ENCODE assay signal across 12 cellular contexts in the genomic region with DNA sequence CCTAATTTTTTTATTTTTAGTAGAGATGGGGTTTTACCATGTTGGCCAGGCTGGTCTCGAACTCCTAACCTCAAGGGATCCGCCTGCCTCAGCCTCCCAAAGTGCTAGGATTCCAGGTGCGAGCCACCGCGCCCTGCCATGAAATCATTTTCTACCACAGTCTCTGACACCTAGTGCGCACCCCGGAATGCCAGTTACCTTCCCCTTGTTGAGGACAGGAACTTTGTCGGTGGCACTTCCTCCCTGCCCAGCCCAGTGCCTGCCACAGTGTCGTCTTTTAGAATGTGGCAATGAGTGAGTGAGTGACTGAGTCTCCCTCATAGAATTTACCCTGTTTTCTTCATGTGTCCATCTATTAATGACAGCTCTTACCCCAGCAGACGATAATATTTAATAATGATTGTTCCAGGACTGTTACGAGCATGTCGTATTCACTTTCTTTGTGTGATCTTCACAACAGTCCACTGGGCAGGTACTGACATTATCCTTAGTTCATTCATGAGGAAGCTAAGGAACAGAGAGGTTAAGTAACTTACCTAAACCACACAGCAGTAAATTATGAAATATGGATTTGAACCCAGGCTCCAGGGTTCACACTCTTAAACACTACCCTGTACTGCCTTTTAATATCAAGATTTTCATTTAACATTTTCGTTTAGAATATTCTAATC. TPM values are rescaled to one million over a fixed set of nuclear protein-coding genes. Genes with fewer than 3 reads are reported as not detected.
DNase-seq lines count a peak whose midpoint lies in the region; ATAC-seq and TF ChIP-seq lines count a peak whose summit lies in the region.
"Had no signal": no experiment of that assay in that cellular context is flagged by ENCODE, and none has a peak within 500 bp of the region (broad histone marks: within the 10 kb centered on the region; RNA-seq: fewer than 3 reads in every experiment).

No MANE protein-coding gene starts in this region.

- DNase-seq in AG04450 (ENCODE audit: low read depth, low spot score) (no peak), GM23338 (ENCODE audit: low spot score) (no peak), ascending aorta (ENCODE audit: low spot score in 2 of 2) (no peak), foreskin fibroblast (no peak), GOT3 (lab: John Stamatoyannopoulos, UW) (no peak), RKO (ENCODE audit: low spot score) (no peak), middle frontal gyrus (ENCODE audit: extremely low spot score, low spot score) (no peak)
- DNase-seq in naive thymus-derived CD8-positive, alpha-beta T cell = no peak
- DNase-seq: activated CD4-positive, alpha-beta T cell treated with anti-CD3 and anti-CD28 coated beads for 1 hour; cerebellar nuclear complex; DMS79 treated with DMSO at 0.1 percent for 48 hours; NCI-H1105 had no signal

- peaks cover 27% of the 10 kb centered on the region for H4K20me1 ChIP-seq in GM23338 (replicated peaks; ENCODE audit: insufficient read depth)

- H3K9me3 ChIP-seq in AG04450 (ENCODE audit: control insufficient read depth, insufficient read depth, low read length) (no peaks in the 10 kb centered on the region; the same call in 1 of the 2 replicates), ascending aorta (no peaks in the 10 kb centered on the region)

- H3K36me3 Mint-ChIP-seq in GM23338 (ENCODE audit: low read depth) = peaks cover 5% of the 10 kb centered on the region; the same call in 1 of the 3 replicates
- peaks cover 0 to 24% (median 0%) of the 10 kb centered on the region in 3 donors for H3K36me3 Mint-ChIP-seq in naive thymus-derived CD8-positive, alpha-beta T cell

- no peaks in the 10 kb centered on the region for H3K9me2 ChIP-seq in GM23338 (ENCODE audit: insufficient read depth)

- TF ChIP-seq CTCF in AG04450 (IDR thresholded peaks at IDR 0.05; ENCODE audit: low read depth, low read length) = no peak
- TF ChIP-seq CTCF in GM23338 (conservative IDR thresholded peaks at IDR 0.05; ENCODE audit: low read depth in 2 of 2) = no peak
- no peak for TF ChIP-seq CTCF in ascending aorta (IDR thresholded peaks at IDR 0.05)
- TF ChIP-seq CTCF in foreskin fibroblast (IDR thresholded peaks at IDR 0.05; ENCODE audit: low read depth, low read length) = no peak

- peaks cover 11% of the 10 kb centered on the region for H3K27me3 Mint-ChIP-seq in GM23338 (ENCODE audit: insufficient read depth, low read depth, poor library complexity)
- no peaks in the 10 kb centered on the region for H3K27me3 Mint-ChIP-seq in naive thymus-derived CD8-positive, alpha-beta T cell

- CTCF ChIA-PET in AG04450 (lab: Charles Lee) = no interaction called here

- no peaks in the 10 kb centered on the region for H3K27me3 ChIP-seq in AG04450 (ENCODE audit: control insufficient read depth, insufficient read depth, low read length)
- H3K27me3 ChIP-seq in GM23338 (ENCODE audit: insufficient read depth) = no peaks in the 10 kb centered on the region
- H3K27me3 ChIP-seq in ascending aorta = no peaks in the 10 kb centered on the region

- 0 out of 2 replicates have a peak, but pooled peaks cover 3% of the 10 kb centered on the region for H3F3A ChIP-seq in GM23338 (replicated peaks; ENCODE audit: low read depth)

- no peaks in the 10 kb centered on the region for H3K9me3 Mint-ChIP-seq in GM23338
- no peaks in the 10 kb centered on the region for H3K9me3 Mint-ChIP-seq in naive thymus-derived CD8-positive, alpha-beta T cell

- H3K36me3 ChIP-seq in GM23338 (ENCODE audit: insufficient read depth) (no peaks in the 10 kb centered on the region), ascending aorta (peaks cover 0 to 10% of the 10 kb centered on the region in 2 donors)

- no peak overlapping the region for H3K27ac ChIP-seq in AG04450 (ENCODE audit: low read depth, low read length)
- no peak overlapping the region for H3K27ac ChIP-seq in GM23338 (ENCODE audit: low read depth)
- peak overlapping the region; percentile 88 to 95 for H3K27ac ChIP-seq in ascending aorta

- H3K4me2 ChIP-seq in GM23338 = no peak overlapping the region

- no peak overlapping the region for H2AFZ ChIP-seq in GM23338

- peaks cover 61% of the 10 kb centered on the region for H3K79me2 ChIP-seq in GM23338 (replicated peaks; ENCODE audit: insufficient read depth)

- peaks cover 9% of the 10 kb centered on the region for H3K4me1 ChIP-seq in GM23338 (ENCODE audit: insufficient read depth)
- peaks cover 2 to 14% of the 10 kb centered on the region in 2 donors for H3K4me1 ChIP-seq in ascending aorta

- peak overlapping the region; percentile 83 for H3K4me3 Mint-ChIP-seq in GM23338
- peak overlapping the region; percentile 76 to 92 (median 84) for H3K4me3 Mint-ChIP-seq in naive thymus-derived CD8-positive, alpha-beta T cell

- peaks cover 10% of the 10 kb centered on the region; the same call in 2 of the 3 replicates for H3K4me1 Mint-ChIP-seq in GM23338
- H3K4me1 Mint-ChIP-seq in naive thymus-derived CD8-positive, alpha-beta T cell = peaks cover 18 to 61% (median 57%) of the 10 kb centered on the region in 4 donors

- intact Hi-C loops in ascending aorta (cut with DNase I) = no loop called here

- 0 out of 2 replicates have a peak overlapping the region, but pooled peaks have one; percentile 10 for H3K4me3 ChIP-seq in AG04450 (ENCODE audit: low read depth, low read length)
- 0 out of 2 replicates have a peak overlapping the region, but pooled peaks have one; percentile 83 for H3K4me3 ChIP-seq in GM23338
- H3K4me3 ChIP-seq in ascending aorta = peak overlapping the region; percentile 86 to 96
- H3K4me3 ChIP-seq in foreskin fibroblast (ENCODE audit: low read depth in 1 of 2, low read length in 2 of 2) = peak overlapping the region in 1 of 2 donors; percentile 56

- POLR2A ChIA-PET in AG04450 (lab: Yijun Ruan, JAX) = interaction anchor here (0.6 kb wide), 1 partner anchor 46 kb away, joined by 5 read pairs; no protein-coding TSS in a partner anchor
- POLR2A ChIA-PET in naive thymus-derived CD8-positive, alpha-beta T cell (lab: Charles Lee) = no interaction called here

- ATAC-seq in GM23338 = no peak
- no peak for ATAC-seq in naive thymus-derived CD8-positive, alpha-beta T cell

- H3K27ac Mint-ChIP-seq in GM23338 = no peak overlapping the region
- H3K27ac Mint-ChIP-seq in naive thymus-derived CD8-positive, alpha-beta T cell = peak overlapping the region; percentile 28 to 93 (median 68)

TF ChIP-seq in GM23338, 12 proteins besides CTCF, POLR2A, EP300 and RAD21:
- TF ChIP-seq EZH2phosphoT487 (IDR thresholded peaks at IDR 0.05; ENCODE audit: unreplicated experiment) = no peak
- no peak for TF ChIP-seq EZH2 (IDR thresholded peaks at IDR 0.05; ENCODE audit: low read depth, unreplicated experiment)

RNA-seq across cellular contexts. Expression of gene OSBPL2, which starts 1.8 kb away (rescaled TPM):
- polyA plus RNA-seq in AG04450 (2011; rRNA removed) (18.0 and 18.5 TPM in 2 replicates), GM23338 (2016; fragmentation: Nextera tagmentation; extraction: Ambion mirVana) (16.6 and 19.4 TPM in 2 replicates)
- 24.2 and 26.2 TPM in 2 replicates for polyA minus RNA-seq in AG04450 (2011; rRNA and poly(A)+ RNA removed)
- total RNA-seq in GM23338 (2014; rRNA removed; shearing (Covaris generic)) = 24.2 and 31.2 TPM in 2 replicates
- 25.0 TPM for total RNA-seq in ascending aorta
- total RNA-seq in naive thymus-derived CD8-positive, alpha-beta T cell = 10 to 100 TPM; 65.8 to 74.5 TPM
- 10 to 100 TPM; 15.4 to 22.1 (median 15.9) TPM for polyA plus RNA-seq in naive thymus-derived CD8-positive, alpha-beta T cell

RNA-seq across cellular contexts. Expression of gene HRH3, which starts 20.1 kb away (rescaled TPM):
- polyA plus RNA-seq in AG04450 (2011; rRNA removed) (not detected in 2 replicates), GM23338 (2016; fragmentation: Nextera tagmentation; extraction: Ambion mirVana) (1.5 and 2.0 TPM in 2 replicates)
- polyA minus RNA-seq in AG04450 (2011; rRNA and poly(A)+ RNA removed) = not detected in 2 replicates
- total RNA-seq in GM23338 (2014; rRNA removed; shearing (Covaris generic)) = 2.9 and 5.2 TPM in 2 replicates
- 0.21 TPM for total RNA-seq in ascending aorta
- total RNA-seq in naive thymus-derived CD8-positive, alpha-beta T cell = not detected
- not detected for polyA plus RNA-seq in naive thymus-derived CD8-positive, alpha-beta T cell

RNA-seq across cellular contexts. Expression of gene MTG2, which starts 57.3 kb away (rescaled TPM):
- 15.6 and 17.1 TPM in 2 replicates for polyA plus RNA-seq in AG04450 (2011; rRNA removed)
- polyA minus RNA-seq in AG04450 (2011; rRNA and poly(A)+ RNA removed) = 8.9 and 11.7 TPM in 2 replicates
- 11.3 and 13.6 TPM in 2 replicates for total RNA-seq in GM23338 (2014; rRNA removed; shearing (Covaris generic))
- 11.7 and 15.4 TPM in 2 replicates for polyA plus RNA-seq in GM23338 (2016; fragmentation: Nextera tagmentation; extraction: Ambion mirVana)
- total RNA-seq in ascending aorta = 14.5 TPM
- 10 to 100 TPM; 44.2 to 45.1 TPM for total RNA-seq in naive thymus-derived CD8-positive, alpha-beta T cell
- polyA plus RNA-seq in naive thymus-derived CD8-positive, alpha-beta T cell = 10 to 100 TPM; 21.8 to 28.5 (median 21.9) TPM

Comparison
In these comparisons a context has a peak if more than half of its experiments do, and no peak if none do; other contexts are left out.
1. H3K27ac ChIP-seq: peak in ascending aorta (2 of 2); none in AG04450 (single experiment) and GM23338 (single experiment).